ENCODE assay signal across 8 cellular contexts in the genomic region with DNA sequence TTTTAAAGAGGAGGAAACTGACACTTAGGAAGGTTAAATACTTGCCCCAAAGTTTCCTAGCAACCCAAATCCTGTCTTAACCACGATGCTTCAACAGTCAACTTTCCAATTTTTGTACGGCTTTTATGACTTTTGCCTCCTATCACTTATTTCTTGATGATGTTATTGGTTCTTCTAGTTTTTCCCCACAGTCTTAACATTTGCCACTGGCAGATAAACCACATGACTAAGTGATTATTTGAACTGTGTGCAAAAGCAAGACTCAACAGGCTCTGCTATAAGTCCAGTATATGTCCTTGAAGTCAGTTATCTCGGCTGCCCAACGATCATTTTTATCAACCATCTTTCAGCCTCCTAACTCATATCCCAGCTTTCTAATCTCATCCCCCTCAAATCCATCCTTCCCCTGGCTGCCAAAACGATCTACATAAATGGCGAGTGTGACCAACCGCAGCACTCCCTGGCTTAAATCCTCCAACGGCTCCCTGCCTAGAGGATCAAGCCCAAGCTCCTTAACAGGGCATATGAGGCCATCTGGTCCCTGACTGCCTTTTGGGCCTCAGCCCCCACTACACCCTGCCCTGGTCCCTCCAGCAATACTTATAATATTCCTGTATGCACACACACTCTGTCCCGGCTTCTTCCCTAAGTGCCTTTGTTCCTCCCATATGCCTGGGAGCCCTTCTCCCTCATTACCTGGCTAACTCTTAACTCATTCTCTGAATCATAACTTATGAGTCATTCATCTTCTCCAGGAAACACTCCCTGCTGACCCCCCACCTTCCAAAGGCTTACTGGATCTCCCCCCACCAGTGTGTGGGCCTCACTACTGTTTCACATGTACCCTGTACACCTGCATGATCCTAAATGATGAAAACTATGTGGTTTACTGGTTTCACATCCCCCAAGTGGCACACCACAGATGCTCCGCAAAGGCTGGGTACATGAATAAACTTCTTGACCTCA. TPM values are rescaled to one million over a fixed set of nuclear protein-coding genes. Genes with fewer than 3 reads are reported as not detected.
DNase-seq lines count a peak whose midpoint lies in the region; ATAC-seq and TF ChIP-seq lines count a peak whose summit lies in the region.

No MANE protein-coding gene starts in this region.

- 53% methylated on average over 10 of the region's 10 CpGs for WGBS in prostate gland

- TF ChIP-seq POLR2A in prostate gland (IDR thresholded peaks at IDR 0.05) = no peak

- ATAC-seq in GM19043 (IDR thresholded peaks at IDR 0.05; ENCODE audit: low read depth, unreplicated experiment) = peak; percentile 71
- ATAC-seq in HG03196 (IDR thresholded peaks at IDR 0.05; ENCODE audit: unreplicated experiment) = peak; percentile 77
- peak; percentile 74 for ATAC-seq in SK-N-SH treated with all-trans-retinoic acid at 6 μM for 48 hours
- peak; percentile 21 for ATAC-seq in effector memory CD8-positive, alpha-beta T cell (replicated peaks)

- H3K4me1 ChIP-seq in BLaER1 = peaks cover 99% of the 10 kb centered on the region
- peaks cover 33% of the 10 kb centered on the region for H3K4me1 ChIP-seq in prostate gland (replicated peaks)

- DNase-seq in effector memory CD8-positive, alpha-beta T cell = no peak
- DNase-seq in prostate gland (ENCODE audit: low spot score) (no peak), activated gamma-delta T cell (lab: John Stamatoyannopoulos, UW) (no peak), GDM1 (lab: John Stamatoyannopoulos, UW) (no peak)

- no peaks in the 10 kb centered on the region for H3K9me3 Mint-ChIP-seq in effector memory CD8-positive, alpha-beta T cell

- H3K9me3 ChIP-seq in BLaER1 (no peaks in the 10 kb centered on the region), prostate gland (no peaks in the 10 kb centered on the region)

- peaks cover 27% of the 10 kb centered on the region for H3K36me3 Mint-ChIP-seq in effector memory CD8-positive, alpha-beta T cell (ENCODE audit: insufficient read depth)

- intact Hi-C loops in prostate gland (cut with DNase I) = no loop called here

- H3K4me3 Mint-ChIP-seq in effector memory CD8-positive, alpha-beta T cell = peak overlapping the region; percentile 77 to 80

- no peaks in the 10 kb centered on the region for H3K27me3 ChIP-seq in BLaER1
- no peaks in the 10 kb centered on the region for H3K27me3 ChIP-seq in prostate gland (replicated peaks; ENCODE audit: insufficient read depth)

- H3K4me1 Mint-ChIP-seq in effector memory CD8-positive, alpha-beta T cell (ENCODE audit: low read depth in 2 of 2) = peaks cover 62 to 77% of the 10 kb centered on the region in 2 donors

- H3K4me3 ChIP-seq in BLaER1 = peak overlapping the region; percentile 46; the same call in 1 of the 2 replicates
- no peak overlapping the region for H3K4me3 ChIP-seq in prostate gland

- peak overlapping the region; percentile 50 to 82 for H3K27ac Mint-ChIP-seq in effector memory CD8-positive, alpha-beta T cell

- H3K27ac ChIP-seq in BLaER1 (peak overlapping the region; percentile 71), prostate gland (peak overlapping the region; percentile 88 to 92)

- peak overlapping the region; percentile 96 for H3K4me2 ChIP-seq in BLaER1

- no peak for TF ChIP-seq CTCF in prostate gland (IDR thresholded peaks at IDR 0.05)

- H3K36me3 ChIP-seq in BLaER1 = no peaks in the 10 kb centered on the region
- no peaks in the 10 kb centered on the region for H3K36me3 ChIP-seq in prostate gland

- peaks cover 82% of the 10 kb centered on the region for H4K20me1 ChIP-seq in BLaER1

- peak overlapping the region; percentile 47; the same call in 1 of the 2 replicates for H3K9ac ChIP-seq in BLaER1

- no peaks in the 10 kb centered on the region for H3K27me3 Mint-ChIP-seq in effector memory CD8-positive, alpha-beta T cell

TF ChIP-seq in SK-N-SH treated with all-trans-retinoic acid at 6 μM for 48 hours, 23 proteins besides CTCF, POLR2A, EP300 and RAD21:
- TF ChIP-seq, protein P1, sequence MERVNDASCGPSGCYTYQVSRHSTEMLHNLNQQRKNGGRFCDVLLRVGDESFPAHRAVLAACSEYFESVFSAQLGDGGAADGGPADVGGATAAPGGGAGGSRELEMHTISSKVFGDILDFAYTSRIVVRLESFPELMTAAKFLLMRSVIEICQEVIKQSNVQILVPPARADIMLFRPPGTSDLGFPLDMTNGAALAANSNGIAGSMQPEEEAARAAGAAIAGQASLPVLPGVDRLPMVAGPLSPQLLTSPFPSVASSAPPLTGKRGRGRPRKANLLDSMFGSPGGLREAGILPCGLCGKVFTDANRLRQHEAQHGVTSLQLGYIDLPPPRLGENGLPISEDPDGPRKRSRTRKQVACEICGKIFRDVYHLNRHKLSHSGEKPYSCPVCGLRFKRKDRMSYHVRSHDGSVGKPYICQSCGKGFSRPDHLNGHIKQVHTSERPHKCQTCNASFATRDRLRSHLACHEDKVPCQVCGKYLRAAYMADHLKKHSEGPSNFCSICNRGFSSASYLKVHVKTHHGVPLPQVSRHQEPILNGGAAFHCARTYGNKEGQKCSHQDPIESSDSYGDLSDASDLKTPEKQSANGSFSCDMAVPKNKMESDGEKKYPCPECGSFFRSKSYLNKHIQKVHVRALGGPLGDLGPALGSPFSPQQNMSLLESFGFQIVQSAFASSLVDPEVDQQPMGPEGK (CRISPR knock-in tag; IDR thresholded peaks at IDR 0.05; ENCODE audit: borderline replicate concordance) = peak; percentile 85; the same call in 1 of the 2 replicates
- TF ChIP-seq ZNF8 (CRISPR knock-in tag; IDR thresholded peaks at IDR 0.05) = no peak

RNA-seq across cellular contexts. Expression of a gene that starts 8.8 kb away (rescaled TPM):
- total RNA-seq in prostate gland = 10 to 100 TPM; 37.6 to 67.7 TPM

RNA-seq across cellular contexts. Expression of a gene that starts 51.9 kb away (rescaled TPM):
- 10 to 100 TPM; 45.1 to 79.3 TPM for total RNA-seq in prostate gland

Comparison
In these comparisons a context has a peak if more than half of its experiments do, and no peak if none do; other contexts are left out.
1. ATAC-seq: peak in every context shown above with its lines; median percentile 77 in HG03196; 74 in SK-N-SH treated with all-trans-retinoic acid at 6 μM for 48 hours; 71 in GM19043; 21 in effector memory CD8-positive, alpha-beta T cell.